1 cellular context compared by ENCODE assay signal in genomic region chr14:100123618-100124017, GRCh38.
TF ChIP-seq lines count a peak whose summit lies in the region.

No MANE protein-coding gene starts in this region.

TF ChIP-seq in GM12878, 131 proteins besides CTCF, POLR2A, EP300 and RAD21:
- TF ChIP-seq ATF3 (IDR thresholded peaks at IDR 0.05; ENCODE audit: borderline replicate concordance, extremely low read depth, low read depth, low read length) (no peak), ZNF687 (IDR thresholded peaks at IDR 0.05) (no peak), BACH1 (IDR thresholded peaks at IDR 0.05; ENCODE audit: borderline replicate concordance) (no peak), ZNF384 (IDR thresholded peaks at IDR 0.05; ENCODE audit: borderline replicate concordance, low read depth, low read length) (no peak)
